ENCODE assay signal across 11 cellular contexts in the genomic region with DNA sequence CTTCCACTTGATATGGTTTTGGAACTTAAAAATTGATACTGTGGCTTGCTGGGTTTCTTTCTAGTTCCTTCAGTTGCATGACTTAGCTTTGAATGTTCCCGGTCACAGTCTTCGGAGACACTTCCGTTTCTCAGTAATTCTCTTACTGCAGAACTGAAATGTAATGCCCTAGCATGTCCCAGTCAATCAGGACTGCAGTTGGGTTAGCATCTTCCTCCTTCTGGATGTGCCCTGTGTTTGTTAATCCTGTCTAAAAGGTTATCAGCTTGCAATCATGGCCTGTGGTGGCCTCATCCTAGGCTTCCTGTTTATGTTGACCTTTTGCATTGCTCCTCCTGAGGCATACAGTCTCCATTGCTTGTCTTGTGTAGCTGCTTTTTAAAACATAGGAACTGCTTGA.
DNase-seq lines count a peak whose midpoint lies in the region; ATAC-seq and TF ChIP-seq lines count a peak whose summit lies in the region.
"Had no signal": no experiment of that assay in that cellular context is flagged by ENCODE, and none has a peak within 500 bp of the region (broad histone marks: within the 10 kb centered on the region; RNA-seq: fewer than 3 reads in every experiment).

No MANE protein-coding gene starts in this region.

- H3K4me1 Mint-ChIP-seq in stimulated activated memory B cell treated with anti-CD40 and anti-IgM and Interleukin-4, amounts not matched to agents 10 μg/mL and 1 μg/mL and 100 μg/mL, for 72 hours, result no peaks in the 10 kb centered on the region

- H3K4me3 Mint-ChIP-seq in stimulated activated memory B cell treated with anti-CD40 and anti-IgM and Interleukin-4, amounts not matched to agents 10 μg/mL and 1 μg/mL and 100 μg/mL, for 72 hours, result no peak overlapping the region

- TF ChIP-seq CTCF in parathyroid adenoma (IDR thresholded peaks at IDR 0.05), result no peak

- H3K9ac ChIP-seq in parathyroid adenoma, result no peak overlapping the region

- WGBS in esophagus, 2 donors, result 78 to 79% methylated on average over 3 of the region's 3 CpGs

- H3K36me3 Mint-ChIP-seq in stimulated activated memory B cell treated with anti-CD40 and anti-IgM and Interleukin-4, amounts not matched to agents 10 μg/mL and 1 μg/mL and 100 μg/mL, for 72 hours, result no peaks in the 10 kb centered on the region

- peak; percentile 49 for ATAC-seq in GM18508 (IDR thresholded peaks at IDR 0.05; ENCODE audit: insufficient read depth, unreplicated experiment)
- no peak for ATAC-seq in stimulated activated memory B cell treated with anti-CD40 and anti-IgM and Interleukin-4, amounts not matched to agents 10 μg/mL and 1 μg/mL and 100 μg/mL, for 72 hours

- peak overlapping the region; percentile 42 for H2AFZ ChIP-seq in parathyroid adenoma

- H3K36me3 ChIP-seq in esophagus (ENCODE audit: control insufficient read depth in 2 of 2, insufficient read depth in 2 of 2, low read length in 1 of 2) (peaks cover 0 to 4% of the 10 kb centered on the region in 2 donors), parathyroid adenoma (ENCODE audit: control insufficient read depth, insufficient read depth, low read length) (no peaks in the 10 kb centered on the region)

- peaks cover 0 to 3% of the 10 kb centered on the region in 2 donors for H3K9me3 ChIP-seq in esophagus (ENCODE audit: control insufficient read depth in 2 of 2, insufficient read depth in 1 of 2, low read depth in 1 of 2, low read length in 1 of 2)
- H3K9me3 ChIP-seq in parathyroid adenoma (ENCODE audit: control insufficient read depth, low read length), result no peaks in the 10 kb centered on the region

- peak overlapping the region; percentile 44 to 46 for H3K27ac ChIP-seq in esophagus (ENCODE audit: low read depth in 2 of 2, low read length in 1 of 2)
- peak overlapping the region; percentile 86 for H3K27ac ChIP-seq in parathyroid adenoma

- H3K4me1 ChIP-seq in esophagus (ENCODE audit: control insufficient read depth in 2 of 2, insufficient read depth in 2 of 2, low read length in 1 of 2) (peaks cover 2% of the 10 kb centered on the region in 2 donors), parathyroid adenoma (peaks cover 15% of the 10 kb centered on the region)

- H3K4me3 ChIP-seq in esophagus (ENCODE audit: low read depth in 1 of 2, low read length in 2 of 2) (no peak overlapping the region), parathyroid adenoma (ENCODE audit: low read depth, low read length) (no peak overlapping the region)

- H3K79me2 ChIP-seq in parathyroid adenoma, result no peaks in the 10 kb centered on the region

- no peak overlapping the region for H3K27ac Mint-ChIP-seq in stimulated activated memory B cell treated with anti-CD40 and anti-IgM and Interleukin-4, amounts not matched to agents 10 μg/mL and 1 μg/mL and 100 μg/mL, for 72 hours

- peaks cover 4% of the 10 kb centered on the region for H3K9me3 Mint-ChIP-seq in stimulated activated memory B cell treated with anti-CD40 and anti-IgM and Interleukin-4, amounts not matched to agents 10 μg/mL and 1 μg/mL and 100 μg/mL, for 72 hours

- no peaks in the 10 kb centered on the region for H3K27me3 ChIP-seq in esophagus (ENCODE audit: control insufficient read depth in 1 of 2, insufficient read depth in 2 of 2, low read length in 2 of 2)
- H3K27me3 ChIP-seq in parathyroid adenoma (ENCODE audit: control insufficient read depth, insufficient read depth, low read length), result no peaks in the 10 kb centered on the region

- peaks cover 8% of the 10 kb centered on the region for H3K27me3 Mint-ChIP-seq in stimulated activated memory B cell treated with anti-CD40 and anti-IgM and Interleukin-4, amounts not matched to agents 10 μg/mL and 1 μg/mL and 100 μg/mL, for 72 hours
- H3K27me3 Mint-ChIP-seq: progenitor cell of endocrine pancreas had no signal

- H3K4me2 ChIP-seq in parathyroid adenoma (ENCODE audit: low read length), result peak overlapping the region; percentile 36

- DNase-seq in NCI-H460 (ENCODE audit: extremely low read depth, low read depth), result peak; percentile 20
- no peak for DNase-seq in NCI-H2196 treated with DMSO at 0.1 percent for 48 hours (lab: John Stamatoyannopoulos, UW; ENCODE audit: unreplicated experiment)
- DNase-seq in NCI-H2107 treated with DMSO at 0.1 percent for 48 hours (lab: John Stamatoyannopoulos, UW; ENCODE audit: unreplicated experiment), result no peak
- no peak for DNase-seq in NCI-H187 treated with DMSO at 0.1 percent for 48 hours (lab: John Stamatoyannopoulos, UW)
- DNase-seq: COR-L47, NCI-H524 treated with DMSO at 0.1 percent for 48 hours had no signal
